ENCODE assay signal across 9 cellular contexts in genomic region chr3:160027541-160028195, GRCh38. TPM values are rescaled to one million over a fixed set of nuclear protein-coding genes. Genes with fewer than 3 reads are reported as not detected.
DNase-seq lines count a peak whose midpoint lies in the region; ATAC-seq, FAIRE-seq and TF ChIP-seq lines count a peak whose summit lies in the region.
"Had no signal": no experiment of that assay in that cellular context is flagged by ENCODE, and none has a peak within 500 bp of the region (broad histone marks: within the 10 kb centered on the region; RNA-seq: fewer than 3 reads in every experiment).

No MANE protein-coding gene starts in this region.

- H3K79me2 ChIP-seq in GM23338 (replicated peaks; ENCODE audit: insufficient read depth) (no peaks in the 10 kb centered on the region), astrocyte (ENCODE audit: insufficient read depth, low read length) (no peaks in the 10 kb centered on the region)

- 63 to 71% (median 66%) methylated on average over 6 of the region's 6 CpGs for WGBS in adrenal gland, 4 donors
- 68% methylated on average over 6 of the region's 6 CpGs for WGBS in aorta, 2 donors

- H3K9ac ChIP-seq in astrocyte (ENCODE audit: low read length), result peak overlapping the region; percentile 40

- H4K20me1 ChIP-seq in GM23338 (replicated peaks; ENCODE audit: insufficient read depth) (no peaks in the 10 kb centered on the region), astrocyte (ENCODE audit: insufficient read depth, low read length) (no peaks in the 10 kb centered on the region)

- H3K27me3 ChIP-seq in GM23338 (ENCODE audit: insufficient read depth), result no peaks in the 10 kb centered on the region
- no peaks in the 10 kb centered on the region for H3K27me3 ChIP-seq in astrocyte (ENCODE audit: insufficient read depth, low read length)
- H3K27me3 ChIP-seq in adrenal gland, result no peaks in the 10 kb centered on the region
- no peaks in the 10 kb centered on the region for H3K27me3 ChIP-seq in aorta (ENCODE audit: control insufficient read depth in 1 of 2, insufficient read depth in 2 of 2, low read length in 1 of 2)

- H3K4me3 ChIP-seq in GM23338 (no peak overlapping the region), astrocyte (ENCODE audit: insufficient read depth, low read depth, low read length) (peak overlapping the region; percentile 26), adrenal gland (no peak overlapping the region), aorta (ENCODE audit: low read length in 2 of 2) (no peak overlapping the region)
- H3K4me3 ChIP-seq: skin epidermis had no signal

- H3K4me1 Mint-ChIP-seq in GM23338 (no peaks in the 10 kb centered on the region; the same call in 2 of the 3 replicates), astrocyte (ENCODE audit: low read depth, unreplicated experiment) (peaks cover 14% of the 10 kb centered on the region)

- H3K9me3 ChIP-seq in astrocyte (ENCODE audit: insufficient read depth, low read depth, low read length) (no peaks in the 10 kb centered on the region), adrenal gland (replicated peaks in 1 of 3) (no peaks in the 10 kb centered on the region), aorta (ENCODE audit: control insufficient read depth, low read length) (no peaks in the 10 kb centered on the region)

- H3K36me3 Mint-ChIP-seq in GM23338 (ENCODE audit: low read depth) (no peaks in the 10 kb centered on the region), astrocyte (ENCODE audit: low read depth, unreplicated experiment) (no peaks in the 10 kb centered on the region)

- H3K36me3 ChIP-seq in GM23338 (ENCODE audit: insufficient read depth) (no peaks in the 10 kb centered on the region), astrocyte (ENCODE audit: insufficient read depth, low read length) (no peaks in the 10 kb centered on the region), adrenal gland (replicated peaks in 1 of 2) (no peaks in the 10 kb centered on the region), aorta (ENCODE audit: control insufficient read depth in 1 of 2, insufficient read depth in 2 of 2, low read length in 1 of 2) (no peaks in the 10 kb centered on the region)

- H2AFZ ChIP-seq in GM23338 (peak overlapping the region; percentile 77; the same call in 1 of the 2 replicates), astrocyte (ENCODE audit: low read depth, low read length) (peak overlapping the region; percentile 47)

- peak overlapping the region; percentile 39; the same call in 1 of the 2 replicates for H3K27ac Mint-ChIP-seq in GM23338
- H3K27ac Mint-ChIP-seq in astrocyte (ENCODE audit: unreplicated experiment), result peak overlapping the region; percentile 35

- H3K27me3 Mint-ChIP-seq in GM23338 (ENCODE audit: insufficient read depth, low read depth, poor library complexity) (no peaks in the 10 kb centered on the region), astrocyte (ENCODE audit: low read depth, unreplicated experiment) (peaks cover 6% of the 10 kb centered on the region)

- peak; percentile 91 for FAIRE-seq in astrocyte (lab: Jason Lieb, UNC)

- H3K4me2 ChIP-seq in GM23338, result no peak overlapping the region
- peak overlapping the region; percentile 68 for H3K4me2 ChIP-seq in astrocyte (ENCODE audit: low read length)

- H3K9me3 Mint-ChIP-seq in GM23338 (no peaks in the 10 kb centered on the region; the same call in 2 of the 3 replicates), astrocyte (ENCODE audit: unreplicated experiment) (no peaks in the 10 kb centered on the region)

- H3K4me1 ChIP-seq in GM23338 (ENCODE audit: insufficient read depth) (no peaks in the 10 kb centered on the region), astrocyte (ENCODE audit: insufficient read depth, low read length) (peaks cover 22% of the 10 kb centered on the region), adrenal gland (replicated peaks in 1 of 2) (no peaks in the 10 kb centered on the region), aorta (ENCODE audit: control insufficient read depth in 1 of 2, insufficient read depth in 2 of 2, low read length in 2 of 2) (no peaks in the 10 kb centered on the region)

- H3K4me3 Mint-ChIP-seq in GM23338 (no peak overlapping the region), astrocyte (ENCODE audit: unreplicated experiment) (no peak overlapping the region)

- TF ChIP-seq POLR2A in adrenal gland (IDR thresholded peaks at IDR 0.05), result no peak

- no peak for DNase-seq in GM23338 (ENCODE audit: low spot score)
- peak; percentile 5 to 7 for DNase-seq in Kasumi-1 (lab: John Stamatoyannopoulos, UW)
- peak; percentile 70 for DNase-seq in astrocyte (ENCODE audit: low read depth)
- no peak for DNase-seq in GOT3 (lab: John Stamatoyannopoulos, UW)
- no peak for DNase-seq in adrenal gland
- DNase-seq in aorta, result no peak
- DNase-seq in NCI-H345 treated with DMSO at 0.1 percent for 48 hours (lab: John Stamatoyannopoulos, UW; ENCODE audit: unreplicated experiment), result no peak

- peak; percentile 89 for ATAC-seq in GM18517 (IDR thresholded peaks at IDR 0.05; ENCODE audit: unreplicated experiment)
- ATAC-seq in GM23338, result no peak
- no peak for ATAC-seq in aorta (ENCODE audit: low FRiP score)

- H3F3A ChIP-seq in GM23338 (replicated peaks; ENCODE audit: low read depth), result no peaks in the 10 kb centered on the region

- intact Hi-C loops in adrenal gland (cut with DNase I) (no loop called here), aorta (cut with DNase I) (no loop called here)

- TF ChIP-seq CTCF in GM23338 (conservative IDR thresholded peaks at IDR 0.05; ENCODE audit: low read depth in 2 of 2) (no peak), astrocyte (IDR thresholded peaks at IDR 0.05; ENCODE audit: insufficient read depth, low read depth, low read length) (no peak), adrenal gland (IDR thresholded peaks at IDR 0.05) (no peak)

- H3K27ac ChIP-seq in GM23338 (ENCODE audit: low read depth) (no peak overlapping the region), astrocyte (ENCODE audit: low read depth, low read length) (peak overlapping the region; percentile 52), adrenal gland (no peak overlapping the region), aorta (ENCODE audit: low read depth in 1 of 2, low read length in 2 of 2) (no peak overlapping the region)
- H3K27ac ChIP-seq: skin epidermis had no signal

- no peaks in the 10 kb centered on the region for H3K9me2 ChIP-seq in GM23338 (ENCODE audit: insufficient read depth)

TF ChIP-seq in GM23338, 12 proteins besides CTCF, POLR2A, EP300 and RAD21:
- no peak for TF ChIP-seq POLR2AphosphoS5 (IDR thresholded peaks at IDR 0.05; ENCODE audit: low read depth)
- no peak for TF ChIP-seq ZNF114 (CRISPR knock-in tag; IDR thresholded peaks at IDR 0.05)
- no peak for TF ChIP-seq EZH2phosphoT487 (IDR thresholded peaks at IDR 0.05; ENCODE audit: unreplicated experiment)
- no peak for TF ChIP-seq EZH2 (IDR thresholded peaks at IDR 0.05; ENCODE audit: low read depth, unreplicated experiment)
- TF ChIP-seq JUNB (IDR thresholded peaks at IDR 0.05; ENCODE audit: unreplicated experiment), result no peak
- TF ChIP-seq ZNF331 (CRISPR knock-in tag; IDR thresholded peaks at IDR 0.05; ENCODE audit: low read depth), result no peak
- no peak for TF ChIP-seq CREB1 (CRISPR knock-in tag; IDR thresholded peaks at IDR 0.05; ENCODE audit: low read depth)
- no peak for TF ChIP-seq ETS1 (IDR thresholded peaks at IDR 0.05)
- TF ChIP-seq STAT1 (IDR thresholded peaks at IDR 0.05; ENCODE audit: unreplicated experiment), result no peak
- TF ChIP-seq NANOG (IDR thresholded peaks at IDR 0.05; ENCODE audit: borderline replicate concordance), result no peak
- TF ChIP-seq REST (IDR thresholded peaks at IDR 0.05; ENCODE audit: unreplicated experiment), result no peak

RNA-seq across cellular contexts. Expression of gene IL12A, which starts 39.0 kb away (rescaled TPM):
- total RNA-seq in GM23338 (2014; rRNA removed; shearing (Covaris generic)), result 0.31 and 0.69 TPM in 2 replicates
- polyA plus RNA-seq in GM23338 (2016; fragmentation: Nextera tagmentation; extraction: Ambion mirVana) (1.3 and 1.7 TPM in 2 replicates), adrenal gland (under 1 TPM; 0.10 to 0.24 (median 0.18) TPM), aorta (under 1 TPM in 1 of 2 donors, not detected in 1; 0.15 TPM)
- total RNA-seq in astrocyte (2.9 and 3.0 TPM in 2 replicates), adrenal gland (1 to 10 TPM in 1 of 8 donors, under 1 TPM in 2, not detected in 5; 0.15 to 2.8 (median 0.91) TPM), aorta (under 1 TPM in 1 of 2 donors, not detected in 1; 0.57 TPM)

Comparison
In these comparisons a context has a peak if more than half of its experiments do, and no peak if none do; other contexts are left out.
1. DNase-seq: peak in Kasumi-1 (2 of 2) and astrocyte (single experiment); none in GM23338 (single experiment), GOT3 (single experiment), adrenal gland (0 of 7), aorta (0 of 2) and NCI-H345 treated with DMSO at 0.1 percent for 48 hours (single experiment).